ENCODE assay signal across 31 cellular contexts in genomic region chr4:24130637-24131036, GRCh38.
"Had no signal": no experiment of that assay in that cellular context is flagged by ENCODE, and none has a peak within 500 bp of the region (broad histone marks: within the 10 kb centered on the region; RNA-seq: fewer than 3 reads in every experiment).

No MANE protein-coding gene starts in this region.

- DNase-seq: activated CD4-positive, alpha-beta memory T cell treated with anti-CD3 and anti-CD28 coated beads for 36 hours; activated CD4-positive, alpha-beta T cell treated with anti-CD3 and anti-CD28 coated beads for 48 hours; activated CD8-positive, alpha-beta memory T cell treated with anti-CD3 and anti-CD28 coated beads, Interleukin-2, amount 50 U/mL, for 4 hours; activated effector memory CD4-positive, alpha-beta T cell treated with anti-CD3 and anti-CD28 coated beads, Interleukin-2, amount 50 U/mL, for 16 hours; activated naive CD4-positive, alpha-beta T cell treated with anti-CD3 and anti-CD28 coated beads for 36 hours; activated naive CD8-positive, alpha-beta T cell treated with anti-CD3 and anti-CD28 coated beads for 36 hours; activated T-cell treated with anti-CD3 and anti-CD28 coated beads, Interleukin-2, amount 50 U/mL, for 1 hour; adrenal gland; aorta; cerebellar nuclear complex; colonic mucosa; effector CD8-positive, alpha-beta T cell; esophagus squamous epithelium; foreskin melanocyte; left lung; lower lobe of right lung; mesenchymal stem cell; natural killer cell; occipital lobe; psoas muscle; stimulated activated naive CD4-positive, alpha-beta T cell had no signal

- H3K4me1 ChIP-seq: adrenal gland, colonic mucosa, esophagus squamous epithelium, left lung, lower lobe of right lung, neural progenitor cell, parathyroid adenoma, tibial nerve had no signal

- H3K4me2 ChIP-seq: neural progenitor cell had no signal

- H3K36me3 ChIP-seq: adrenal gland, cardiac muscle cell, colonic mucosa, esophagus squamous epithelium, left lung, lower lobe of right lung, neural progenitor cell, tibial nerve had no signal

- H3K27me3 ChIP-seq: adrenal gland, cardiac muscle cell, colonic mucosa, esophagus squamous epithelium, left lung, neural progenitor cell, tibial nerve had no signal

- H3K27ac ChIP-seq: adrenal gland, cardiac muscle cell, colonic mucosa, epithelial cell of prostate, esophagus squamous epithelium, left lung, lower lobe of right lung, neural progenitor cell, parathyroid adenoma, psoas muscle, tibial nerve, VCaP had no signal

- H3K9me3 Mint-ChIP-seq: activated CD4-positive, alpha-beta memory T cell treated with anti-CD3 and anti-CD28 coated beads for 36 hours; activated naive CD8-positive, alpha-beta T cell treated with anti-CD3 and anti-CD28 coated beads for 36 hours; brain; neural progenitor cell had no signal

- H3K4me3 ChIP-seq: adrenal gland, cardiac muscle cell, colonic mucosa, esophagus squamous epithelium, left lung, lower lobe of right lung, neural progenitor cell, psoas muscle, tibial nerve had no signal

- H3K9me3 ChIP-seq: adrenal gland, colonic mucosa, esophagus squamous epithelium, left lung, lower lobe of right lung, psoas muscle, tibial nerve had no signal

- FAIRE-seq: endometrium, TTC549 had no signal

- H3K27ac Mint-ChIP-seq: activated CD4-positive, alpha-beta memory T cell treated with anti-CD3 and anti-CD28 coated beads for 36 hours; activated naive CD4-positive, alpha-beta T cell treated with anti-CD3 and anti-CD28 coated beads for 36 hours; activated naive CD8-positive, alpha-beta T cell treated with anti-CD3 and anti-CD28 coated beads for 36 hours; activated T-helper 1 cell treated with anti-CD3 and anti-CD28 coated beads, Interleukin-12 subunit alpha, Interleukin-12 subunit beta, Interleukin-2, Interleukin-4 antibody, amounts not matched to agents 30 ng/mL and 10 ng/mL and 1 ng/mL, durations not matched to agents 14 hours and 24 hours and 36 hours; brain; natural killer cell; neural progenitor cell had no signal

- H3K79me2 ChIP-seq: parathyroid adenoma had no signal

- H3K9ac ChIP-seq: neural progenitor cell, parathyroid adenoma had no signal

- H2AFZ ChIP-seq: neural progenitor cell, parathyroid adenoma had no signal

- H3K27me3 Mint-ChIP-seq: activated CD4-positive, alpha-beta memory T cell treated with anti-CD3 and anti-CD28 coated beads for 36 hours; activated naive CD8-positive, alpha-beta T cell treated with anti-CD3 and anti-CD28 coated beads for 36 hours had no signal

- H3K4me3 Mint-ChIP-seq: activated CD4-positive, alpha-beta memory T cell treated with anti-CD3 and anti-CD28 coated beads for 36 hours; activated naive CD4-positive, alpha-beta T cell treated with anti-CD3 and anti-CD28 coated beads for 36 hours; activated naive CD8-positive, alpha-beta T cell treated with anti-CD3 and anti-CD28 coated beads for 36 hours; activated T-helper 1 cell treated with anti-CD3 and anti-CD28 coated beads, Interleukin-12 subunit alpha, Interleukin-12 subunit beta, Interleukin-2, Interleukin-4 antibody, amounts not matched to agents 30 ng/mL and 10 ng/mL and 1 ng/mL, durations not matched to agents 14 hours and 24 hours and 36 hours; brain; natural killer cell; neural progenitor cell had no signal

- H3K4me1 Mint-ChIP-seq: activated naive CD8-positive, alpha-beta T cell treated with anti-CD3 and anti-CD28 coated beads for 36 hours; natural killer cell; neural progenitor cell had no signal

- ATAC-seq: left lung, lower lobe of right lung, natural killer cell, psoas muscle had no signal

- H3K36me3 Mint-ChIP-seq: activated CD4-positive, alpha-beta memory T cell treated with anti-CD3 and anti-CD28 coated beads for 36 hours; activated naive CD8-positive, alpha-beta T cell treated with anti-CD3 and anti-CD28 coated beads for 36 hours; brain; natural killer cell; neural progenitor cell had no signal
